ENCODE assay signal across 30 cellular contexts in the genomic region with DNA sequence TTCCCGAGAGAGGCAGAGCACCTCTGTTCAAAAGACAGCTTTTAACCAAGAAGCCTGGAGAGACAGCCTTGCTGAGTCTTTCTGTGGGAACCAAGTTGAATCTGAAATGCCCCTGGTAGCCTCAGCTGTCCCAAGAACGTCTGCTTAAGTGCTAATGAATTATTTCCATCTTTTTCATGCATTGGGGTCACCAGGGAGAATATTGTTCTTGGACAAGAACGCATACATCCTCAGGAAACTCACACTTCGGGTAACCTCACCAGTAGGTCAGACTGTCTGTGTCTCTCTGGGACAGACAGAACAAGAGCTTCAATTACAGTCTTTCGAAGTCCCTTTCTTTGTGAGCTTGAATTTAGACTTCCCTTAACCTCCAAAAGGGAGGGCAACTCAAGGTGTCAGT.
"Had no signal": no experiment of that assay in that cellular context is flagged by ENCODE, and none has a peak within 500 bp of the region (broad histone marks: within the 10 kb centered on the region; RNA-seq: fewer than 3 reads in every experiment).

No MANE protein-coding gene starts in this region.

- H3K4me3 ChIP-seq: left ventricle myocardium inferior, lung, mucosa of descending colon, pancreas, prostate gland, right atrium auricular region, right lobe of liver, smooth muscle cell, tibial nerve, upper lobe of left lung, vagina had no signal

- H3K27ac Mint-ChIP-seq: immature natural killer cell; memory B cell; naive thymus-derived CD4-positive, alpha-beta T cell; natural killer cell treated with Interleukin-12 subunit alpha and Interleukin-12 subunit beta and Interleukin-15 and Interleukin-18, amount 100 ng/mL, for 72 hours; stimulated activated memory B cell treated with anti-CD40 and anti-IgM and Interleukin-4, amounts not matched to agents 10 μg/mL and 1 μg/mL and 100 μg/mL, for 72 hours; stimulated activated naive CD8-positive, alpha-beta T cell treated with anti-CD3 and anti-CD28 coated beads, Interleukin-15, amount 100 ng/mL, for 72 hours had no signal

- H3K9me3 Mint-ChIP-seq: memory B cell; naive thymus-derived CD4-positive, alpha-beta T cell; natural killer cell treated with Interleukin-12 subunit alpha and Interleukin-12 subunit beta and Interleukin-15 and Interleukin-18, amount 100 ng/mL, for 72 hours; neural crest cell; stimulated activated memory B cell treated with anti-CD40 and anti-IgM and Interleukin-4, amounts not matched to agents 10 μg/mL and 1 μg/mL and 100 μg/mL, for 72 hours; stimulated activated naive CD8-positive, alpha-beta T cell treated with anti-CD3 and anti-CD28 coated beads, Interleukin-15, amount 100 ng/mL, for 72 hours had no signal

- H3K4me1 Mint-ChIP-seq: immature natural killer cell; memory B cell; naive thymus-derived CD4-positive, alpha-beta T cell; neural crest cell; stimulated activated memory B cell treated with anti-CD40 and anti-IgM and Interleukin-4, amounts not matched to agents 10 μg/mL and 1 μg/mL and 100 μg/mL, for 72 hours; stimulated activated naive CD8-positive, alpha-beta T cell treated with anti-CD3 and anti-CD28 coated beads, Interleukin-15, amount 100 ng/mL, for 72 hours had no signal

- H3K4me3 Mint-ChIP-seq: immature natural killer cell; memory B cell; naive thymus-derived CD4-positive, alpha-beta T cell; natural killer cell treated with Interleukin-12 subunit alpha and Interleukin-12 subunit beta and Interleukin-15 and Interleukin-18, amount 100 ng/mL, for 72 hours; neural crest cell; stimulated activated memory B cell treated with anti-CD40 and anti-IgM and Interleukin-4, amounts not matched to agents 10 μg/mL and 1 μg/mL and 100 μg/mL, for 72 hours; stimulated activated naive CD8-positive, alpha-beta T cell treated with anti-CD3 and anti-CD28 coated beads, Interleukin-15, amount 100 ng/mL, for 72 hours had no signal

- ATAC-seq: left colon; mucosa of descending colon; naive thymus-derived CD4-positive, alpha-beta T cell; natural killer cell treated with Interleukin-12 subunit alpha and Interleukin-12 subunit beta and Interleukin-15 and Interleukin-18, amount 100 ng/mL, for 72 hours; pancreas; stimulated activated memory B cell treated with anti-CD40 and anti-IgM and Interleukin-4, amounts not matched to agents 10 μg/mL and 1 μg/mL and 100 μg/mL, for 72 hours; stimulated activated naive CD8-positive, alpha-beta T cell treated with anti-CD3 and anti-CD28 coated beads, Interleukin-15, amount 100 ng/mL, for 72 hours had no signal

- H3K36me3 Mint-ChIP-seq: immature natural killer cell; memory B cell; naive thymus-derived CD4-positive, alpha-beta T cell; natural killer cell treated with Interleukin-12 subunit alpha and Interleukin-12 subunit beta and Interleukin-15 and Interleukin-18, amount 100 ng/mL, for 72 hours; stimulated activated memory B cell treated with anti-CD40 and anti-IgM and Interleukin-4, amounts not matched to agents 10 μg/mL and 1 μg/mL and 100 μg/mL, for 72 hours had no signal

- DNase-seq: hypothalamus; immature natural killer cell; kidney; left colon; left ventricle myocardium inferior; midbrain; mucosa of descending colon; naive thymus-derived CD4-positive, alpha-beta T cell; nucleus accumbens; pancreas; posterior cingulate gyrus; right lobe of liver; stimulated activated CD4-positive, alpha-beta T cell treated with anti-CD3 and anti-CD28 coated beads, Interleukin-1b, Interleukin-23, amount 100 ng/mL, for 48 hours; stimulated activated CD4-positive, alpha-beta T cell treated with anti-CD3 and anti-CD28 coated beads, Interleukin-2, amount 100 ng/mL, for 48 hours; stimulated activated CD4-positive, alpha-beta T cell treated with anti-CD3 and anti-CD28 coated beads, Interleukin-4, amount 100 ng/mL, for 4 hours; stimulated activated CD8-positive, alpha-beta memory T cell treated with anti-CD3 and anti-CD28 coated beads, Interleukin-4, amount 100 ng/mL, for 48 hours; stimulated activated naive CD4-positive, alpha-beta T cell treated with Interleukin-2 at 50 U/mL for 16 hours; stimulated activated naive CD8-positive, alpha-beta T cell treated with anti-CD3 and anti-CD28 coated beads, Interleukin-15, amount 100 ng/mL, for 72 hours; substantia nigra; upper lobe of left lung had no signal
